ENCODE assay signal across 8 cellular contexts in genomic region chr12:111313833-111314259, GRCh38. TPM values are rescaled to one million over a fixed set of nuclear protein-coding genes. Genes with fewer than 3 reads are reported as not detected.
DNase-seq lines count a peak whose midpoint lies in the region; ATAC-seq and TF ChIP-seq lines count a peak whose summit lies in the region.

No MANE protein-coding gene starts in this region.

- H3K4me1 ChIP-seq in body of pancreas (no peaks in the 10 kb centered on the region), spleen (peaks cover 0 to 18% (median 2%) of the 10 kb centered on the region in 6 donors)

- H3K9me3 ChIP-seq in body of pancreas (no peaks in the 10 kb centered on the region), spleen (no peaks in the 10 kb centered on the region)

- intact Hi-C loops in body of pancreas (cut with DNase I) = loop anchor here (10.0 kb wide), 1 partner anchor 289 kb away; no protein-coding TSS in a partner anchor
- intact Hi-C loops in spleen (cut with DNase I; ENCODE audit: low total_unique reads) = loop anchor here (5.0 kb wide), 1 partner anchor 377 kb away; no protein-coding TSS in a partner anchor

- TF ChIP-seq CTCF in GM12873 (IDR thresholded peaks at IDR 0.05; ENCODE audit: insufficient read depth, low read depth, low read length, missing control alignments) = peak; percentile 95
- TF ChIP-seq CTCF in body of pancreas (IDR thresholded peaks at IDR 0.05) = peak; percentile 81 to 96 (median 91)
- TF ChIP-seq CTCF in spleen (IDR thresholded peaks at IDR 0.05 in 8 of 11, conservative IDR thresholded peaks at IDR 0.05 in 3 of 11) = peak; percentile 77 to 94 (median 89)

- no peak for TF ChIP-seq POLR2A in body of pancreas (IDR thresholded peaks at IDR 0.05)
- no peak for TF ChIP-seq POLR2A in spleen (IDR thresholded peaks at IDR 0.05)

- H3K27ac ChIP-seq in body of pancreas (no peak overlapping the region), spleen (no peak overlapping the region)

- ATAC-seq in body of pancreas (peak; percentile 74), HG03039 (IDR thresholded peaks at IDR 0.05; ENCODE audit: unreplicated experiment) (no peak), HG02763 (IDR thresholded peaks at IDR 0.05; ENCODE audit: unreplicated experiment) (no peak)

- DNase-seq in NCI-H146 treated with DMSO at 0.1 percent for 48 hours (lab: John Stamatoyannopoulos, UW; ENCODE audit: unreplicated experiment) (peak; percentile 39), UCSD-AML1 (lab: John Stamatoyannopoulos, UW; ENCODE audit: unreplicated experiment) (peak; percentile 68), body of pancreas (peak; percentile 64 to 69 (median 69)), iPS DF 4.7 (ENCODE audit: extremely low read depth, low spot score) (peak; percentile 84), spleen (peak; percentile 90)

- 0 to 1% methylated on average over 2 to 8 of the region's 8 CpGs for WGBS in body of pancreas, 2 donors
- WGBS in spleen, 5 donors = 2 to 5% (median 3%) methylated on average over 4 to 8 of the region's 8 CpGs

- H3K36me3 ChIP-seq in body of pancreas (replicated peaks in 1 of 2; ENCODE audit: insufficient read depth in 1 of 2, low read depth in 2 of 2) (no peaks in the 10 kb centered on the region), spleen (no peaks in the 10 kb centered on the region)

- H3K4me3 ChIP-seq in body of pancreas = no peak overlapping the region
- no peak overlapping the region for H3K4me3 ChIP-seq in spleen

- H3K27me3 ChIP-seq in body of pancreas (no peaks in the 10 kb centered on the region), spleen (replicated peaks in 1 of 7) (peaks cover 0 to 48% (median 0%) of the 10 kb centered on the region in 7 donors)

RNA-seq across cellular contexts. Expression of gene PHETA1, which starts 55.0 kb away (rescaled TPM):
- 10 to 100 TPM; 20.4 to 31.4 TPM for total RNA-seq in body of pancreas
- total RNA-seq in spleen = 10 to 100 TPM; 16.5 to 39.7 (median 26.4) TPM
- 10 to 100 TPM in 1 of 3 donors, 1 to 10 TPM in 2; 4.9 to 17.2 (median 7.7) TPM for polyA plus RNA-seq in spleen

Comparison
In these comparisons a context has a peak if more than half of its experiments do, and no peak if none do; other contexts are left out.
1. DNase-seq: peak in every context shown above with its lines; median percentile 90 in spleen; 84 in iPS DF 4.7; 69 in body of pancreas; 68 in UCSD-AML1; 39 in NCI-H146 treated with DMSO at 0.1 percent for 48 hours.